Comparison of ENCODE assay signal across 8 cellular contexts in the genomic region with DNA sequence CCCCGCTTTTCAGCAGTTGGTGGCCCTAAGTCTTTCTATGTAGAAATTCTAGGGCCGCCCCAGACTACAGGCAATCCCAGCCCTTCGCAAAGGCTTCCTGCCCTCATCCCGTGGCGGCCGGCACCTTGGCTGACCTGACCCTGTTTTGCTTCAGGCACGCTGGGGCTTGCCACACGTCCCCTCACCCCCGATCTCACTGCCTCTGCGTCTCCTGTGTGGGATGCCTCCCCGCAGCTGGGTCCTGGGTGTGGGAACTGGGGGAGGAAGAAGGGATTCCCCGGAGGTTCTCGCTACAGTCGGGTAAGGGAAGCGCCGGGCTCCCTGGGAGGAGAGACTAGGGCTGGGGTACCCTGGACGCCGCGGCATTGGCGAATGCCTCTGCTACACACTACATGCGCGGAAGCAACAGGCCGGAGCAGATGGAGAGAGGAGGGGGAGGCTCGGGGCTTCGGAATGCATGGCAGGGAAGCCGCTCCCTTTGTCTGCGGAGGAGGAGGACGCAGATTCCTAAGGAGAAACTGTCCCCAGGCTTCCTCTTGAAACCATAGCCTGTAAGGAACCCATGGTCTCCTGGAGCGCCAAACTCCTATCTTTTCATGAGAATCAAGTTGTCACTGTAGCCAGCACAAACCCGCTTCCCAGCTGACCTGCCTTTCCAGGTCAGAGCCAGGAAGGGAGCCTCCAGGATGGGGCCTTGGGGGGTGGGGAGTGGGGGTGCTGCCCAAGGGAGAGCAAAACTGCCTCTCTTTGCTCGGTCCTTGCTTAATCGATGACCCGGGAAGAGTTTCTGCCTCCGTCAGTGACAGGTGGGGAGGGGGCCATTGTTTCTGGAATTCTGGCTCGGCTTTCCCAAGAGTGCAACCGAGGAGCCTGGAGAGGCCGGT. TPM values are rescaled to one million over a fixed set of nuclear protein-coding genes. Genes with fewer than 3 reads are reported as not detected.
DNase-seq lines count a peak whose midpoint lies in the region; ATAC-seq and TF ChIP-seq lines count a peak whose summit lies in the region.

No MANE protein-coding gene starts in this region.

- no peak overlapping the region for H3K27ac ChIP-seq in CD8-positive, alpha-beta T cell (ENCODE audit: low read depth, low read length)
- H3K27ac ChIP-seq in SJSA1, result peak overlapping the region; percentile 40; the same call in 1 of the 2 replicates
- no peak overlapping the region for H3K27ac ChIP-seq in naive thymus-derived CD4-positive, alpha-beta T cell (ENCODE audit: low read depth, low read length)

- POLR2A ChIA-PET in CD8-positive, alpha-beta T cell (lab: Charles Lee), result no interaction called here
- POLR2A ChIA-PET in naive thymus-derived CD4-positive, alpha-beta T cell (lab: Charles Lee), result interaction anchor here (0.6 to 0.8 kb wide), 2 partner anchors 76 to 100 kb away, joined by 3 to 4 read pairs; no protein-coding TSS in a partner anchor
- POLR2A ChIA-PET in GM10248 (lab: Yijun Ruan, JAX), result no interaction called here

- intact Hi-C loops in CD8-positive, alpha-beta T cell (cut with DNase I, micrococcal nuclease), result loop anchor here in 1 of 2 experiments (5.0 to 10.0 kb wide), 3 partner anchors 384 to 631 kb away; a partner anchor contains a TSS
- intact Hi-C loops in naive thymus-derived CD4-positive, alpha-beta T cell (cut with micrococcal nuclease), result loop anchor here (5.0 to 10.0 kb wide), 4 partner anchors 381 to 591 kb away; a partner anchor contains a TSS

- no peaks in the 10 kb centered on the region for H3K36me3 ChIP-seq in CD8-positive, alpha-beta T cell (ENCODE audit: insufficient read depth, low read length)
- H3K36me3 ChIP-seq in SJSA1, result peaks cover 15% of the 10 kb centered on the region
- no peaks in the 10 kb centered on the region for H3K36me3 ChIP-seq in naive thymus-derived CD4-positive, alpha-beta T cell (ENCODE audit: control insufficient read depth in 2 of 3, insufficient read depth in 3 of 3, low read length in 3 of 3)

- H3K27me3 Mint-ChIP-seq in CD8-positive, alpha-beta T cell (ENCODE audit: low read depth), result peaks cover 6% of the 10 kb centered on the region
- peaks cover 0 to 48% (median 7%) of the 10 kb centered on the region in 5 donors for H3K27me3 Mint-ChIP-seq in naive thymus-derived CD4-positive, alpha-beta T cell

- CTCF ChIA-PET in CD8-positive, alpha-beta T cell (lab: Charles Lee), result interaction anchor here (1.2 to 6.1 kb wide), 6 partner anchors 15 to 105 kb away, joined by 3 to 102 read pairs (median 6); no protein-coding TSS in a partner anchor
- CTCF ChIA-PET in naive thymus-derived CD4-positive, alpha-beta T cell (lab: Charles Lee), result interaction anchor here (0.6 to 4.2 kb wide), 5 partner anchors 9 to 94 kb away, joined by 3 to 59 read pairs (median 4); no protein-coding TSS in a partner anchor
- CTCF ChIA-PET in GM10248 (lab: Yijun Ruan, JAX), result interaction anchor here (1.1 to 26.3 kb wide), 10 partner anchors 15 to 262 kb away, joined by 3 to 962 read pairs (median 18); a partner anchor contains a TSS

- no peaks in the 10 kb centered on the region for H3K27me3 ChIP-seq in CD8-positive, alpha-beta T cell (ENCODE audit: insufficient read depth, low read length)
- no peaks in the 10 kb centered on the region for H3K27me3 ChIP-seq in SJSA1 (replicated peaks)
- no peaks in the 10 kb centered on the region for H3K27me3 ChIP-seq in naive thymus-derived CD4-positive, alpha-beta T cell (ENCODE audit: control insufficient read depth in 2 of 2, insufficient read depth in 2 of 2, low read length in 2 of 2)

- no peak for ATAC-seq in CD8-positive, alpha-beta T cell
- ATAC-seq in naive thymus-derived CD4-positive, alpha-beta T cell, result no peak
- ATAC-seq in HG03378 (IDR thresholded peaks at IDR 0.05; ENCODE audit: unreplicated experiment), result no peak

- no peaks in the 10 kb centered on the region for H3K9me3 Mint-ChIP-seq in CD8-positive, alpha-beta T cell
- no peaks in the 10 kb centered on the region for H3K9me3 Mint-ChIP-seq in naive thymus-derived CD4-positive, alpha-beta T cell

- no peak for DNase-seq in CD8-positive, alpha-beta T cell
- peak; percentile 17 for DNase-seq in HCEC 1CT
- DNase-seq in SJSA1 (ENCODE audit: low read depth in 1 of 2, low spot score in 2 of 2), result peak; percentile 57 to 58
- DNase-seq in epithelial cell of proximal tubule (ENCODE audit: low read depth), result no peak
- DNase-seq in naive thymus-derived CD4-positive, alpha-beta T cell, result peak in 3 of 9 donors; percentile 8 to 30 (median 24)
- no peak for DNase-seq in mucosa of gallbladder (ENCODE audit: low spot score)
- DNase-seq in GM10248 (ENCODE audit: extremely low spot score), result no peak

- H3K9me3 ChIP-seq in CD8-positive, alpha-beta T cell (ENCODE audit: low read length), result no peaks in the 10 kb centered on the region
- H3K9me3 ChIP-seq in SJSA1 (replicated peaks), result no peaks in the 10 kb centered on the region
- no peaks in the 10 kb centered on the region for H3K9me3 ChIP-seq in naive thymus-derived CD4-positive, alpha-beta T cell (ENCODE audit: control insufficient read depth in 2 of 3, low read length in 3 of 3)

- peaks cover 3% of the 10 kb centered on the region for H3K36me3 Mint-ChIP-seq in CD8-positive, alpha-beta T cell
- no peaks in the 10 kb centered on the region for H3K36me3 Mint-ChIP-seq in naive thymus-derived CD4-positive, alpha-beta T cell

- TF ChIP-seq CTCF in CD8-positive, alpha-beta T cell (IDR thresholded peaks at IDR 0.05), result no peak
- TF ChIP-seq CTCF in epithelial cell of proximal tubule (conservative IDR thresholded peaks at IDR 0.05; ENCODE audit: low read depth, low read length) (no peak), GM10248 (IDR thresholded peaks at IDR 0.05; ENCODE audit: control extremely low read depth, extremely low read depth, low read depth, missing control alignments) (no peak)

- no peak overlapping the region for H3K27ac Mint-ChIP-seq in CD8-positive, alpha-beta T cell
- peak overlapping the region in 4 of 9 donors; percentile 42 to 75 (median 66) for H3K27ac Mint-ChIP-seq in naive thymus-derived CD4-positive, alpha-beta T cell

- H3K4me3 Mint-ChIP-seq in CD8-positive, alpha-beta T cell, result peak overlapping the region; percentile 87
- H3K4me3 Mint-ChIP-seq in naive thymus-derived CD4-positive, alpha-beta T cell, result peak overlapping the region; percentile 81 to 92 (median 89)

- H3K4me1 ChIP-seq in CD8-positive, alpha-beta T cell (ENCODE audit: insufficient read depth, low read length), result peaks cover 9% of the 10 kb centered on the region
- H3K4me1 ChIP-seq in SJSA1 (replicated peaks), result peaks cover 41% of the 10 kb centered on the region
- peaks cover 4 to 7% of the 10 kb centered on the region in 2 donors for H3K4me1 ChIP-seq in naive thymus-derived CD4-positive, alpha-beta T cell (ENCODE audit: control insufficient read depth in 2 of 2, insufficient read depth in 2 of 2, low read length in 2 of 2)

- H3K4me3 ChIP-seq in CD8-positive, alpha-beta T cell (ENCODE audit: low read depth, low read length), result peak overlapping the region; percentile 58
- H3K4me3 ChIP-seq in SJSA1, result peak overlapping the region; percentile 70
- peak overlapping the region; percentile 69 for H3K4me3 ChIP-seq in epithelial cell of proximal tubule (ENCODE audit: low read depth, low read length)
- H3K4me3 ChIP-seq in naive thymus-derived CD4-positive, alpha-beta T cell (ENCODE audit: low read length), result peak overlapping the region; percentile 63

- H3K4me1 Mint-ChIP-seq in CD8-positive, alpha-beta T cell (ENCODE audit: low read depth), result peaks cover 11% of the 10 kb centered on the region
- peaks cover 0 to 16% (median 10%) of the 10 kb centered on the region in 7 donors for H3K4me1 Mint-ChIP-seq in naive thymus-derived CD4-positive, alpha-beta T cell

RNA-seq across cellular contexts. Expression of a gene that starts 1.4 kb away (rescaled TPM):
- total RNA-seq in CD8-positive, alpha-beta T cell, result under 1 TPM; 0.68 to 0.97 TPM
- total RNA-seq in SJSA1 (2014; rRNA removed; shearing (Covaris generic)), result 4.1 and 7.6 TPM in 2 replicates
- 2.7 and 3.0 TPM in 2 replicates for total RNA-seq in epithelial cell of proximal tubule
- total RNA-seq in naive thymus-derived CD4-positive, alpha-beta T cell, result 1 to 10 TPM in 4 of 5 experiments, under 1 TPM in 1; 0.22 to 3.9 (median 2.2) TPM
- polyA plus RNA-seq in naive thymus-derived CD4-positive, alpha-beta T cell, result under 1 TPM; 0.22 to 0.35 TPM
- 63.6 TPM for total RNA-seq in mucosa of gallbladder

RNA-seq across cellular contexts. Expression of a gene that starts 30.7 kb away (rescaled TPM):
- 10 to 100 TPM; 23.3 to 33.4 TPM for total RNA-seq in CD8-positive, alpha-beta T cell
- 70.0 and 108 TPM in 2 replicates for total RNA-seq in SJSA1 (2014; rRNA removed; shearing (Covaris generic))
- total RNA-seq in epithelial cell of proximal tubule, result 36.8 and 44.7 TPM in 2 replicates
- 100 to 1,000 TPM in 3 of 5 experiments, 10 to 100 TPM in 2; 73.1 to 138 (median 117) TPM for total RNA-seq in naive thymus-derived CD4-positive, alpha-beta T cell
- 10 to 100 TPM; 23.0 to 32.0 TPM for polyA plus RNA-seq in naive thymus-derived CD4-positive, alpha-beta T cell
- total RNA-seq in mucosa of gallbladder, result 41.0 TPM

RNA-seq across cellular contexts. Expression of a gene that starts 39.4 kb away (rescaled TPM):
- total RNA-seq in CD8-positive, alpha-beta T cell, result under 1 TPM; 0.64 to 0.65 TPM
- not detected in 2 replicates for total RNA-seq in SJSA1 (2014; rRNA removed; shearing (Covaris generic))
- total RNA-seq in epithelial cell of proximal tubule (not detected in 2 replicates), mucosa of gallbladder (13.5 TPM)
- 100 to 1,000 TPM in 1 of 5 experiments, 10 to 100 TPM in 1, 1 to 10 TPM in 2, not detected in 1; 4.2 to 187 (median 13.8) TPM for total RNA-seq in naive thymus-derived CD4-positive, alpha-beta T cell
- polyA plus RNA-seq in naive thymus-derived CD4-positive, alpha-beta T cell, result under 1 TPM; 0.26 to 0.53 TPM

Comparison
In these comparisons a context has a peak if more than half of its experiments do, and no peak if none do; other contexts are left out.
1. DNase-seq: peak in HCEC 1CT (single experiment) and SJSA1 (2 of 2); none in CD8-positive, alpha-beta T cell (0 of 7), epithelial cell of proximal tubule (single experiment), mucosa of gallbladder (single experiment) and GM10248 (single experiment).
2. Peak in every context shown above with its lines, with median percentiles within 50 percentile points of each other: H3K4me3 ChIP-seq.